ENCODE assay signal across 14 cellular contexts in genomic region chr16:86067516-86067915, GRCh38.
DNase-seq lines count a peak whose midpoint lies in the region; ATAC-seq and TF ChIP-seq lines count a peak whose summit lies in the region.
"Had no signal": no experiment of that assay in that cellular context is flagged by ENCODE, and none has a peak within 500 bp of the region (broad histone marks: within the 10 kb centered on the region; RNA-seq: fewer than 3 reads in every experiment).

No MANE protein-coding gene starts in this region.

- H3K79me2 ChIP-seq in GM23338 (replicated peaks; ENCODE audit: insufficient read depth), result no peaks in the 10 kb centered on the region

- ATAC-seq in GM23338, result no peak
- no peak for ATAC-seq in IMR-90 (ENCODE audit: low read depth)
- ATAC-seq in HG02588 (IDR thresholded peaks at IDR 0.05; ENCODE audit: unreplicated experiment), result no peak
- ATAC-seq: CD8-positive, alpha-beta T cell had no signal

- H4K91ac ChIP-seq in IMR-90 (ENCODE audit: insufficient read depth, low read depth, low read length), result no peak overlapping the region
- H4K91ac ChIP-seq in mesenchymal stem cell (ENCODE audit: low read length), result peak overlapping the region; percentile 34

- H3K27ac Mint-ChIP-seq in GM23338, result no peak overlapping the region
- H3K27ac Mint-ChIP-seq: B cell; CD8-positive, alpha-beta T cell; IgD-negative memory B cell had no signal

- H3K4me1 ChIP-seq in GM23338 (ENCODE audit: insufficient read depth), result no peaks in the 10 kb centered on the region
- H3K4me1 ChIP-seq in IMR-90 (ENCODE audit: control insufficient read depth, insufficient read depth, low read length), result no peaks in the 10 kb centered on the region
- peaks cover 1% of the 10 kb centered on the region for H3K4me1 ChIP-seq in mesenchymal stem cell (ENCODE audit: control insufficient read depth, insufficient read depth, low read depth, low read length)
- peaks cover 0 to 20% (median 3%) of the 10 kb centered on the region in 6 donors for H3K4me1 ChIP-seq in spleen

- CTCF ChIA-PET in IMR-90 (lab: Yijun Ruan, JAX), result no interaction called here

- H3K23ac ChIP-seq in IMR-90 (ENCODE audit: low read depth, low read length) (no peak overlapping the region), mesenchymal stem cell (ENCODE audit: low read length in 2 of 2) (no peak overlapping the region)

- no peak for DNase-seq in GM23338 (ENCODE audit: low spot score)
- no peak for DNase-seq in IMR-90
- DNase-seq in mesenchymal stem cell, result no peak
- DNase-seq in spleen, result peak; percentile 61
- no peak for DNase-seq in NCI-H774 (lab: John Stamatoyannopoulos, UW)
- DNase-seq: Calu3; CD8-positive, alpha-beta T cell; DMS79 treated with DMSO at 0.1 percent for 48 hours; GF-D8; H9 had no signal

- H3F3A ChIP-seq in GM23338 (replicated peaks; ENCODE audit: low read depth), result no peaks in the 10 kb centered on the region

- H2AK5ac ChIP-seq in IMR-90 (ENCODE audit: low read depth, low read length) (peak overlapping the region; percentile 18; the same call in 1 of the 2 replicates), mesenchymal stem cell (ENCODE audit: low read length, severe bottlenecking) (no peak overlapping the region)

- H3K56ac ChIP-seq in IMR-90 (ENCODE audit: extremely low read depth, insufficient read depth, low read length), result no peak overlapping the region

- POLR2A ChIA-PET in IMR-90 (lab: Charles Lee; ENCODE audit: unreplicated experiment), result no interaction called here

- H3K9me1 ChIP-seq in IMR-90 (ENCODE audit: insufficient read depth, low read length), result no peaks in the 10 kb centered on the region; the same call in 1 of the 2 replicates

- H2BK120ac ChIP-seq in IMR-90 (ENCODE audit: low read depth, low read length) (no peak overlapping the region), mesenchymal stem cell (ENCODE audit: low read depth, low read length) (no peak overlapping the region)

- no peak overlapping the region for H4K8ac ChIP-seq in IMR-90 (ENCODE audit: low read depth in 2 of 2, low read length in 2 of 2)
- no peak overlapping the region for H4K8ac ChIP-seq in mesenchymal stem cell (ENCODE audit: low read length)

- H3K9me2 ChIP-seq in GM23338 (ENCODE audit: insufficient read depth), result no peaks in the 10 kb centered on the region

- no peak overlapping the region for H2AK9ac ChIP-seq in IMR-90 (replicated peaks; ENCODE audit: low read depth, low read length, poor library complexity)

- H3K4me3 ChIP-seq in GM23338 (no peak overlapping the region), IMR-90 (ENCODE audit: insufficient read depth, low read depth, low read length) (no peak overlapping the region), mesenchymal stem cell (ENCODE audit: insufficient read depth in 1 of 2, low read depth in 1 of 2, low read length in 2 of 2) (no peak overlapping the region), spleen (no peak overlapping the region)
- H3K4me3 ChIP-seq: BLaER1 treated with 17β-estradiol and CSF1 and Interleukin-3, amounts not matched to agents 10 nM and 100 nM had no signal

- TF ChIP-seq CTCF in GM23338 (conservative IDR thresholded peaks at IDR 0.05; ENCODE audit: low read depth in 2 of 2) (no peak), IMR-90 (conservative IDR thresholded peaks at IDR 0.05; ENCODE audit: low read depth, low read length) (no peak), spleen (IDR thresholded peaks at IDR 0.05 in 8 of 11, conservative IDR thresholded peaks at IDR 0.05 in 3 of 11) (no peak)

- no peak overlapping the region for H3K4me2 ChIP-seq in GM23338
- no peak overlapping the region for H3K4me2 ChIP-seq in IMR-90 (ENCODE audit: low read depth, low read length)
- no peak overlapping the region for H3K4me2 ChIP-seq in mesenchymal stem cell (ENCODE audit: low read length, poor library complexity, severe bottlenecking)
- H3K4me2 ChIP-seq: BLaER1 treated with 17β-estradiol and CSF1 and Interleukin-3, amounts not matched to agents 10 nM and 100 nM had no signal

- H3K79me1 ChIP-seq in IMR-90 (ENCODE audit: low read depth in 1 of 2, low read length in 2 of 2), result no peaks in the 10 kb centered on the region
- H3K79me1 ChIP-seq in mesenchymal stem cell (replicated peaks; ENCODE audit: low read length, poor library complexity, severe bottlenecking), result no peaks in the 10 kb centered on the region

- intact Hi-C loops in IMR-90 (cut with micrococcal nuclease), result no loop called here
- intact Hi-C loops in spleen (cut with DNase I; ENCODE audit: low total_unique reads), result no loop called here

- H3K4me3 Mint-ChIP-seq in GM23338, result no peak overlapping the region
- H3K4me3 Mint-ChIP-seq: B cell; CD8-positive, alpha-beta T cell; H9; IgD-negative memory B cell had no signal

- H3K4ac ChIP-seq in IMR-90 (ENCODE audit: low read depth, low read length) (no peak overlapping the region), mesenchymal stem cell (ENCODE audit: low read depth in 1 of 2, low read length in 2 of 2) (peak overlapping the region in 1 of 2 experiments; percentile 13)

- no peaks in the 10 kb centered on the region; the same call in 2 of the 3 replicates for H3K9me3 Mint-ChIP-seq in GM23338
- H3K9me3 Mint-ChIP-seq: CD8-positive, alpha-beta T cell had no signal

- no peak overlapping the region; the same call in 1 of the 2 replicates for H3K14ac ChIP-seq in IMR-90 (replicated peaks; ENCODE audit: low read depth, low read length)
- no peak overlapping the region for H3K14ac ChIP-seq in mesenchymal stem cell (ENCODE audit: low read length in 2 of 2)

- 0 out of 2 replicates have a peak overlapping the region, but pooled peaks have one; percentile 52 for H2AFZ ChIP-seq in GM23338
- H2AFZ ChIP-seq in IMR-90 (replicated peaks; ENCODE audit: low read length, poor library complexity), result no peak overlapping the region
- H2AFZ ChIP-seq in mesenchymal stem cell (ENCODE audit: low read depth, low read length), result no peak overlapping the region

- TF ChIP-seq RAD21 in IMR-90 (IDR thresholded peaks at IDR 0.05; ENCODE audit: low read length), result no peak

- H3K27me3 ChIP-seq in GM23338 (ENCODE audit: insufficient read depth), result no peaks in the 10 kb centered on the region
- H3K27me3 ChIP-seq in IMR-90 (ENCODE audit: control insufficient read depth, insufficient read depth, low read length), result peaks cover 9% of the 10 kb centered on the region; the same call in 1 of the 2 replicates
- H3K27me3 ChIP-seq in mesenchymal stem cell (ENCODE audit: control insufficient read depth in 1 of 2, insufficient read depth in 1 of 2, low read length in 2 of 2), result peaks cover 7 to 66% of the 10 kb centered on the region in 2 experiments
- peaks cover 0 to 38% (median 0%) of the 10 kb centered on the region in 7 donors for H3K27me3 ChIP-seq in spleen (replicated peaks in 1 of 7)

- H3K27ac ChIP-seq in GM23338 (ENCODE audit: low read depth) (no peak overlapping the region), IMR-90 (ENCODE audit: insufficient read depth, low read length) (no peak overlapping the region), mesenchymal stem cell (ENCODE audit: low read length, poor library complexity, severe bottlenecking) (no peak overlapping the region), spleen (no peak overlapping the region)
- H3K27ac ChIP-seq: BLaER1 treated with 17β-estradiol and CSF1 and Interleukin-3, amounts not matched to agents 10 nM and 100 nM had no signal

- TF ChIP-seq POLR2A in IMR-90 (IDR thresholded peaks at IDR 0.05; ENCODE audit: low read depth, low read length) (no peak), spleen (IDR thresholded peaks at IDR 0.05) (no peak)

- H3K27me3 Mint-ChIP-seq in GM23338 (ENCODE audit: insufficient read depth, low read depth, poor library complexity), result peaks cover 14% of the 10 kb centered on the region

- H3K9ac ChIP-seq in IMR-90 (ENCODE audit: low read depth, low read length) (no peak overlapping the region), mesenchymal stem cell (ENCODE audit: low read length) (no peak overlapping the region)
- H3K9ac ChIP-seq: BLaER1 treated with 17β-estradiol and CSF1 and Interleukin-3, amounts not matched to agents 10 nM and 100 nM had no signal

- H3K36me3 ChIP-seq in GM23338 (ENCODE audit: insufficient read depth) (no peaks in the 10 kb centered on the region), IMR-90 (ENCODE audit: control insufficient read depth, insufficient read depth, low read length) (no peaks in the 10 kb centered on the region), mesenchymal stem cell (ENCODE audit: control insufficient read depth in 1 of 2, insufficient read depth in 2 of 2, low read depth in 1 of 2, low read length in 2 of 2) (no peaks in the 10 kb centered on the region), spleen (no peaks in the 10 kb centered on the region)
- H3K36me3 ChIP-seq: BLaER1 treated with 17β-estradiol and CSF1 and Interleukin-3, amounts not matched to agents 10 nM and 100 nM had no signal

- dilution Hi-C loops in IMR-90 (cut with HindIII; ENCODE audit: low sequenced_read_pairs, unreplicated experiment), result no loop called here

- 73% methylated on average over 2 of the region's 10 CpGs; no CpG with 5 or more reads in 1 of the 2 experiments for WGBS in IMR-90 (ENCODE audit: extremely low coverage in 2 of 2, insufficient read length in 1 of 2), 2 experiments
- WGBS in mesenchymal stem cell, result 96% methylated on average over 10 of the region's 10 CpGs
- 86 to 93% (median 90%) methylated on average over 10 of the region's 10 CpGs for WGBS in spleen, 5 donors

- H2BK15ac ChIP-seq in IMR-90 (ENCODE audit: low read depth, low read length) (no peak overlapping the region), mesenchymal stem cell (ENCODE audit: low read depth, poor library complexity, severe bottlenecking) (peak overlapping the region; percentile 70)

- peaks cover 4% of the 10 kb centered on the region; the same call in 2 of the 3 replicates for H3K4me1 Mint-ChIP-seq in GM23338
- H3K4me1 Mint-ChIP-seq: B cell, IgD-negative memory B cell had no signal

- H3K9me3 ChIP-seq in IMR-90 (ENCODE audit: control insufficient read depth, insufficient read depth, low read length) (no peaks in the 10 kb centered on the region), mesenchymal stem cell (ENCODE audit: control insufficient read depth, low read length) (no peaks in the 10 kb centered on the region), spleen (no peaks in the 10 kb centered on the region)
- H3K9me3 ChIP-seq: BLaER1 treated with 17β-estradiol and CSF1 and Interleukin-3, amounts not matched to agents 10 nM and 100 nM had no signal

- H3K18ac ChIP-seq in IMR-90 (ENCODE audit: low read depth, low read length), result no peak overlapping the region
- H3K18ac ChIP-seq in mesenchymal stem cell (ENCODE audit: low read depth in 1 of 2, low read length in 2 of 2), result no peak overlapping the region

- H4K20me1 ChIP-seq in GM23338 (replicated peaks; ENCODE audit: insufficient read depth), result no peaks in the 10 kb centered on the region
- H4K20me1 ChIP-seq in IMR-90 (ENCODE audit: insufficient read depth, low read length), result no peaks in the 10 kb centered on the region

- peak overlapping the region in 1 of 2 experiments; percentile 83 for H2BK12ac ChIP-seq in mesenchymal stem cell (ENCODE audit: low read length in 2 of 2)

- no peak overlapping the region for H2BK5ac ChIP-seq in IMR-90 (ENCODE audit: low read depth, low read length, poor library complexity, severe bottlenecking)
- no peak overlapping the region for H2BK5ac ChIP-seq in mesenchymal stem cell (ENCODE audit: low read depth, low read length, poor library complexity, severe bottlenecking)

- in situ Hi-C loops in IMR-90 (cut with MboI; ENCODE audit: low sequenced_read_pairs), result no loop called here

- H2BK20ac ChIP-seq in IMR-90 (ENCODE audit: low read depth, low read length), result no peak overlapping the region

- H4K5ac ChIP-seq in IMR-90 (ENCODE audit: low read depth, low read length), result no peak overlapping the region

- no peaks in the 10 kb centered on the region for H3K36me3 Mint-ChIP-seq in GM23338 (ENCODE audit: low read depth)
- H3K36me3 Mint-ChIP-seq: CD8-positive, alpha-beta T cell; IgD-negative memory B cell had no signal

- no TSS peak for BruUV-seq in IMR-90 (replicated peaks; lab: Mats Ljungman, UMichigan)
